31 cellular contexts compared by ENCODE assay signal in genomic region chr5:160395111-160395510, GRCh38. TPM values are rescaled to one million over a fixed set of nuclear protein-coding genes. Genes with fewer than 3 reads are reported as not detected.
"Had no signal": no experiment of that assay in that cellular context is flagged by ENCODE, and none has a peak within 500 bp of the region (broad histone marks: within the 10 kb centered on the region; RNA-seq: fewer than 3 reads in every experiment).

No MANE protein-coding gene starts in this region.

- H3K9me3 Mint-ChIP-seq: immature natural killer cell; naive thymus-derived CD8-positive, alpha-beta T cell; neural crest cell; stimulated activated naive B cell treated with anti-CD40 and anti-IgM and Interleukin-4, amounts not matched to agents 10 μg/mL and 1 μg/mL and 100 μg/mL, for 72 hours had no signal

- H3K27me3 Mint-ChIP-seq: naive thymus-derived CD8-positive, alpha-beta T cell; stimulated activated naive B cell treated with anti-CD40 and anti-IgM and Interleukin-4, amounts not matched to agents 10 μg/mL and 1 μg/mL and 100 μg/mL, for 72 hours had no signal

- DNase-seq: immature natural killer cell; kidney; left colon; left lung; lower lobe of right lung; mammary epithelial cell; mesenchymal stem cell; naive thymus-derived CD8-positive, alpha-beta T cell; nucleus accumbens; pancreas; posterior cingulate gyrus; retina; right cardiac atrium; stimulated activated CD4-positive, alpha-beta T cell treated with anti-CD3 and anti-CD28 coated beads, Interleukin-12 subunit alpha, Interleukin-12 subunit beta, amount 100 ng/mL, for 4 hours; stimulated activated CD4-positive, alpha-beta T cell treated with anti-CD3 and anti-CD28 coated beads, Interleukin-15, amount 100 ng/mL, for 24 hours; stimulated activated CD4-positive, alpha-beta T cell treated with anti-CD3 and anti-CD28 coated beads, Interleukin-2, amount 100 ng/mL, for 24 hours; stimulated activated CD4-positive, alpha-beta T cell treated with anti-CD3 and anti-CD28 coated beads, Interleukin-4, amount 100 ng/mL, for 1 hour; stimulated activated naive B cell treated with anti-CD40 and anti-IgM and Interleukin-4, amounts not matched to agents 10 μg/mL and 1 μg/mL and 100 μg/mL, for 72 hours; stimulated activated naive CD8-positive, alpha-beta T cell treated with anti-CD3 and anti-CD28 coated beads, Interleukin-15, Interleukin-2, amounts not matched to agents 100 U/mL and 50 U/mL, for 24 hours; stomach; testis; thyroid gland; transverse colon; upper lobe of left lung had no signal

- H3K9me3 ChIP-seq: left lung, lower lobe of right lung, pancreas, prostate gland, stomach, testis, thyroid gland, transverse colon, upper lobe of left lung, vagina had no signal

- H3K27ac ChIP-seq: left lung, lower lobe of right lung, pancreas, prostate gland, skin epidermis, stomach, testis, thyroid gland, transverse colon, upper lobe of left lung, vagina had no signal

- H3K36me3 ChIP-seq: left lung, lower lobe of right lung, pancreas, prostate gland, thyroid gland, transverse colon, upper lobe of left lung, vagina had no signal

- H3K4me1 ChIP-seq: prostate gland had no signal

- H3K36me3 Mint-ChIP-seq: immature natural killer cell; naive thymus-derived CD8-positive, alpha-beta T cell had no signal

- H3K27me3 ChIP-seq: left lung, pancreas, stomach, testis, thyroid gland, transverse colon, upper lobe of left lung, vagina had no signal

- H3K27ac Mint-ChIP-seq: immature natural killer cell; naive thymus-derived CD8-positive, alpha-beta T cell; nephron; stimulated activated naive B cell treated with anti-CD40 and anti-IgM and Interleukin-4, amounts not matched to agents 10 μg/mL and 1 μg/mL and 100 μg/mL, for 72 hours had no signal

- FAIRE-seq: islet of Langerhans, kidney, pancreas had no signal

- H3K4me3 Mint-ChIP-seq: immature natural killer cell; naive thymus-derived CD8-positive, alpha-beta T cell; neural crest cell; stimulated activated naive B cell treated with anti-CD40 and anti-IgM and Interleukin-4, amounts not matched to agents 10 μg/mL and 1 μg/mL and 100 μg/mL, for 72 hours had no signal

- H3K4me3 ChIP-seq: left lung, lower lobe of right lung, pancreas, prostate gland, skin epidermis, stomach, testis, thyroid gland, transverse colon, upper lobe of left lung, vagina had no signal

- ATAC-seq: left colon; left lung; lower lobe of right lung; naive thymus-derived CD8-positive, alpha-beta T cell; pancreas; right cardiac atrium; sciatic nerve; stimulated activated naive B cell treated with anti-CD40 and anti-IgM and Interleukin-4, amounts not matched to agents 10 μg/mL and 1 μg/mL and 100 μg/mL, for 72 hours; stimulated activated naive CD8-positive, alpha-beta T cell treated with anti-CD3 and anti-CD28 coated beads, Interleukin-15, Interleukin-2, amounts not matched to agents 100 U/mL and 50 U/mL, for 24 hours had no signal

RNA-seq across cellular contexts. Expression of gene C1QTNF2, which starts 24.7 kb away (rescaled TPM):
- total RNA-seq: naive thymus-derived CD8-positive, alpha-beta T cell had no signal
- polyA plus RNA-seq: immature natural killer cell; naive thymus-derived CD8-positive, alpha-beta T cell had no signal
